8 cellular contexts compared by ENCODE assay signal in genomic region chr20:39269031-39269461, GRCh38.
DNase-seq lines count a peak whose midpoint lies in the region; ATAC-seq and TF ChIP-seq lines count a peak whose summit lies in the region.

No MANE protein-coding gene starts in this region.

- peak; percentile 18 for DNase-seq in activated naive CD4-positive, alpha-beta T cell treated with Interleukin-2 at 50 U/mL for 16 hours
- DNase-seq in activated naive CD4-positive, alpha-beta T cell (lab: John Stamatoyannopoulos, UW) = no peak
- DNase-seq in Peyer's patch = peak; percentile 42 to 75 (median 63)
- DNase-seq in brain microvascular endothelial cell = peak; percentile 28
- DNase-seq in left colon = peak in 1 of 2 donors; percentile 65
- peak; percentile 5 to 7 for DNase-seq in stimulated activated CD8-positive, alpha-beta memory T cell treated with anti-CD3 and anti-CD28 coated beads, Interleukin-7, amount 100 ng/mL, for 48 hours (ENCODE audit: extremely low read depth in 1 of 2, low read depth in 1 of 2)

- H3K27ac ChIP-seq in Peyer's patch = peak overlapping the region in 1 of 4 donors; percentile 17
- H3K27ac ChIP-seq in brain microvascular endothelial cell = no peak overlapping the region

- TF ChIP-seq CTCF in Peyer's patch (IDR thresholded peaks at IDR 0.05) = peak; percentile 46 to 75 (median 68)
- TF ChIP-seq CTCF in brain microvascular endothelial cell (IDR thresholded peaks at IDR 0.05; ENCODE audit: low read depth, low read length, missing control alignments) = peak; percentile 91

- intact Hi-C loops in left colon (cut with DNase I, micrococcal nuclease) = loop anchor here in 1 of 2 donors (10.0 kb wide), 1 partner anchor 606 kb away; no protein-coding TSS in a partner anchor

- TF ChIP-seq POLR2A in Peyer's patch (IDR thresholded peaks at IDR 0.05) = no peak

- no peaks in the 10 kb centered on the region for H3K4me1 ChIP-seq in Peyer's patch

- H3K27me3 ChIP-seq in Peyer's patch = no peaks in the 10 kb centered on the region
- H3K27me3 ChIP-seq in brain microvascular endothelial cell (replicated peaks) = no peaks in the 10 kb centered on the region

- ATAC-seq in HG03039 (IDR thresholded peaks at IDR 0.05; ENCODE audit: unreplicated experiment) (peak; percentile 43), left colon (peak; percentile 77), GM21786 (IDR thresholded peaks at IDR 0.05; ENCODE audit: unreplicated experiment) (no peak)

- H3K4me3 ChIP-seq in Peyer's patch (no peak overlapping the region), brain microvascular endothelial cell (ENCODE audit: low read depth, low read length) (no peak overlapping the region)

- H3K9me3 ChIP-seq in Peyer's patch = no peaks in the 10 kb centered on the region

- in situ Hi-C loops in brain microvascular endothelial cell (cut with HindIII; ENCODE audit: low pct_ligation_motif_present, low sequenced_read_pairs) = no loop called here

- no peaks in the 10 kb centered on the region for H3K36me3 ChIP-seq in Peyer's patch
- H3K36me3 ChIP-seq in brain microvascular endothelial cell (replicated peaks) = no peaks in the 10 kb centered on the region

Comparison
In these comparisons a context has a peak if more than half of its experiments do, and no peak if none do; other contexts are left out.
1. DNase-seq: peak in activated naive CD4-positive, alpha-beta T cell treated with Interleukin-2 at 50 U/mL for 16 hours (single experiment), Peyer's patch (3 of 3), brain microvascular endothelial cell (single experiment) and stimulated activated CD8-positive, alpha-beta memory T cell treated with anti-CD3 and anti-CD28 coated beads, Interleukin-7, amount 100 ng/mL, for 48 hours (2 of 2); none in activated naive CD4-positive, alpha-beta T cell (0 of 4).